ENCODE assay signal across 12 cellular contexts in genomic region chr13:110506859-110507566, GRCh38. TPM values are rescaled to one million over a fixed set of nuclear protein-coding genes. Genes with fewer than 3 reads are reported as not detected.
A peak's percentile ranks its signal among the peaks of the same experiment; 100 is the strongest.
DNase-seq lines count a peak whose midpoint lies in the region; ATAC-seq and TF ChIP-seq lines count a peak whose summit lies in the region.
"Had no signal": no experiment of that assay in that cellular context is flagged by ENCODE, and none has a peak within 500 bp of the region (broad histone marks: within the 10 kb centered on the region; RNA-seq: fewer than 3 reads in every experiment).

No MANE protein-coding gene starts in this region.

- intact Hi-C loops in heart left ventricle (cut with DNase I) = loop anchor here in 5 of 10 donors (2.0 to 10.0 kb wide), 3 partner anchors 54 to 58 kb away; partner anchors contain the start of gene RAB20 (in 5 of the 5)

- H3K27ac Mint-ChIP-seq in activated naive CD8-positive, alpha-beta T cell treated with anti-CD3 and anti-CD28 coated beads for 36 hours = no peak overlapping the region
- H3K27ac Mint-ChIP-seq: T-helper 1 cell treated with Interleukin-12 subunit alpha and Interleukin-12 subunit beta and Interleukin-4 antibody, amounts not matched to agents 30 μg/mL and 1 μg/mL, for 36 hours had no signal

- H3K27me3 ChIP-seq in adipocyte (replicated peaks; ENCODE audit: control insufficient read depth, insufficient read depth, low read length) = no peaks in the 10 kb centered on the region
- no peaks in the 10 kb centered on the region for H3K27me3 ChIP-seq in heart left ventricle
- no peaks in the 10 kb centered on the region for H3K27me3 ChIP-seq in rectal smooth muscle tissue (ENCODE audit: control insufficient read depth, insufficient read depth, low read length)
- H3K27me3 ChIP-seq: vagina had no signal

- TF ChIP-seq CTCF in heart left ventricle (IDR thresholded peaks at IDR 0.05) = no peak

- H3K9ac ChIP-seq in adipocyte (ENCODE audit: low read length) (peak overlapping the region; percentile 40), rectal smooth muscle tissue (ENCODE audit: low read length) (no peak overlapping the region)

- H3K4me1 Mint-ChIP-seq in activated naive CD8-positive, alpha-beta T cell treated with anti-CD3 and anti-CD28 coated beads for 36 hours = peaks cover 2% of the 10 kb centered on the region

- no peak overlapping the region for H3K4me3 Mint-ChIP-seq in activated naive CD8-positive, alpha-beta T cell treated with anti-CD3 and anti-CD28 coated beads for 36 hours
- H3K4me3 Mint-ChIP-seq: T-helper 1 cell treated with Interleukin-12 subunit alpha and Interleukin-12 subunit beta and Interleukin-4 antibody, amounts not matched to agents 30 μg/mL and 1 μg/mL, for 36 hours had no signal

- peak; percentile 28 for DNase-seq in DMS53 treated with DMSO at 0.1 percent for 48 hours (lab: John Stamatoyannopoulos, UW; ENCODE audit: unreplicated experiment)
- no peak for DNase-seq in adipocyte (ENCODE audit: low read depth)
- DNase-seq in heart left ventricle = peak; percentile 77 to 89 (median 82)
- DNase-seq in activated naive CD8-positive, alpha-beta T cell treated with anti-CD3 and anti-CD28 coated beads for 36 hours = no peak
- no peak for DNase-seq in HCEC 1CT
- DNase-seq: activated effector memory CD4-positive, alpha-beta T cell treated with Interleukin-2 at 50 U/mL for 16 hours; EL had no signal

- peak overlapping the region; percentile 71 to 97 (median 86) for H3K27ac ChIP-seq in heart left ventricle
- H3K27ac ChIP-seq in rectal smooth muscle tissue (ENCODE audit: low read depth, low read length) = peak overlapping the region; percentile 53
- H3K27ac ChIP-seq: vagina had no signal

- H3K36me3 ChIP-seq in adipocyte (ENCODE audit: control insufficient read depth, insufficient read depth, low read length, severe bottlenecking) (peaks cover 94% of the 10 kb centered on the region), heart left ventricle (peaks cover 0 to 99% (median 80%) of the 10 kb centered on the region in 9 donors), rectal smooth muscle tissue (ENCODE audit: control insufficient read depth, insufficient read depth, low read length) (peaks cover 18% of the 10 kb centered on the region)

- TF ChIP-seq POLR2A in heart left ventricle (IDR thresholded peaks at IDR 0.05) = no peak

- peaks cover 41% of the 10 kb centered on the region for H3K4me1 ChIP-seq in adipocyte (ENCODE audit: control insufficient read depth, insufficient read depth, low read length)
- peaks cover 0 to 63% (median 37%) of the 10 kb centered on the region in 12 donors for H3K4me1 ChIP-seq in heart left ventricle
- H3K4me1 ChIP-seq in rectal smooth muscle tissue (ENCODE audit: control insufficient read depth, insufficient read depth, low read length) = peaks cover 7% of the 10 kb centered on the region
- H3K4me1 ChIP-seq: vagina had no signal

- ATAC-seq in heart left ventricle (peak; percentile 61 to 85 (median 70)), GM21576 (IDR thresholded peaks at IDR 0.05; ENCODE audit: unreplicated experiment) (no peak), GM21529 (IDR thresholded peaks at IDR 0.05; ENCODE audit: unreplicated experiment) (no peak)

- no peaks in the 10 kb centered on the region for H3K9me3 ChIP-seq in adipocyte (ENCODE audit: control insufficient read depth, low read length)
- H3K9me3 ChIP-seq in heart left ventricle = no peaks in the 10 kb centered on the region
- H3K9me3 ChIP-seq: vagina had no signal

- WGBS in heart left ventricle, 4 donors = 32 to 56% (median 41%) methylated on average over 17 of the region's 17 CpGs

- H3K4me3 ChIP-seq in adipocyte (ENCODE audit: low read length) (peak overlapping the region; percentile 40), heart left ventricle (no peak overlapping the region), rectal smooth muscle tissue (ENCODE audit: low read length) (peak overlapping the region; percentile 9)
- H3K4me3 ChIP-seq: vagina had no signal

- H3K27me3 Mint-ChIP-seq in activated naive CD8-positive, alpha-beta T cell treated with anti-CD3 and anti-CD28 coated beads for 36 hours = no peaks in the 10 kb centered on the region

- H3K36me3 Mint-ChIP-seq in activated naive CD8-positive, alpha-beta T cell treated with anti-CD3 and anti-CD28 coated beads for 36 hours = no peaks in the 10 kb centered on the region

- H3K9me3 Mint-ChIP-seq in activated naive CD8-positive, alpha-beta T cell treated with anti-CD3 and anti-CD28 coated beads for 36 hours = no peaks in the 10 kb centered on the region
- H3K9me3 Mint-ChIP-seq: T-helper 1 cell treated with Interleukin-12 subunit alpha and Interleukin-12 subunit beta and Interleukin-4 antibody, amounts not matched to agents 30 μg/mL and 1 μg/mL, for 36 hours had no signal

RNA-seq across cellular contexts. Expression of gene RAB20, which starts 54.5 kb away (rescaled TPM):
- 10 to 100 TPM in 8 of 9 donors, 1 to 10 TPM in 1; 5.5 to 30.2 (median 13.7) TPM for total RNA-seq in heart left ventricle
- polyA plus RNA-seq in heart left ventricle = 10 to 100 TPM in 1 of 2 donors, 1 to 10 TPM in 1; 7.4 to 17.3 TPM
- total RNA-seq in activated naive CD8-positive, alpha-beta T cell treated with anti-CD3 and anti-CD28 coated beads for 36 hours = 10 to 100 TPM; 10.7 to 10.9 TPM

Comparison
In these comparisons a context has a peak if more than half of its experiments do, and no peak if none do; other contexts are left out.
1. DNase-seq: peak in DMS53 treated with DMSO at 0.1 percent for 48 hours (single experiment) and heart left ventricle (5 of 5); none in adipocyte (single experiment), activated naive CD8-positive, alpha-beta T cell treated with anti-CD3 and anti-CD28 coated beads for 36 hours (single experiment) and HCEC 1CT (single experiment).
2. H3K4me3 ChIP-seq: peak in adipocyte (single experiment) and rectal smooth muscle tissue (single experiment); none in heart left ventricle (0 of 12).
3. ATAC-seq: peak in heart left ventricle (4 of 4); none in GM21576 (single experiment) and GM21529 (single experiment).